In the genomic region with DNA sequence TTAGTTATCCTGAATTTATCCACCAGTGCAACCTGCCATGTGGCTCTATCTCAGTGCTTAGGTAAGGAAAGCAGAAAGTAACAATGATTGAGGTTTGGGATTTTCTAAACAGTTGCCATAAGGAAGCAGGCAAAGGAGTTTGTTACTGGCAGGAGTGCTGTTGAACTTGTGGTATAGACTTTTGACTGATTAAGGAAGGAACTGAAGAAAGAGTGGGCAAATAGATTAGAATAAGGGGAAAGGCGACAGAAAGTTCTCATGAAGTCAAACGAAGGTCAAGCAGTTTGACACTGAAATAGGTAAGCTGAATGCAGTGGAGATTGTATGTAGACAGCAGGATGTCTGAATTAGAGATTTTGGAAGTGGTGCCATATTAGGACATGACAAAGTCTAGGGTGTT, we compare ENCODE assay signal across 18 cellular contexts. TPM values are rescaled to one million over a fixed set of nuclear protein-coding genes. Genes with fewer than 3 reads are reported as not detected.
DNase-seq lines count a peak whose midpoint lies in the region; ATAC-seq, FAIRE-seq and TF ChIP-seq lines count a peak whose summit lies in the region.
"Had no signal": no experiment of that assay in that cellular context is flagged by ENCODE, and none has a peak within 500 bp of the region (broad histone marks: within the 10 kb centered on the region; RNA-seq: fewer than 3 reads in every experiment).

No MANE protein-coding gene starts in this region.

- H2AFZ ChIP-seq in OCI-LY7 (ENCODE audit: low read length) = peak overlapping the region; percentile 11; the same call in 1 of the 2 replicates

- H3K4me1 ChIP-seq in BLaER1 treated with 17β-estradiol and CSF1 and Interleukin-3, amounts not matched to agents 10 nM and 100 nM = peaks cover 16 to 43% (median 29%) of the 10 kb centered on the region in 10 experiments
- H3K4me1 ChIP-seq in OCI-LY7 (ENCODE audit: insufficient read depth, low read length, poor library complexity, severe bottlenecking) = peaks cover 42% of the 10 kb centered on the region
- H3K4me1 ChIP-seq: Caco-2, uterus had no signal

- POLR2A ChIA-PET in OCI-LY7 (lab: Charles Lee) = interaction anchor here (0.6 to 0.7 kb wide), 2 partner anchors 18 to 42 kb away, joined by 3 read pairs; no protein-coding TSS in a partner anchor

- BruUV-seq in OCI-LY7 (replicated peaks; lab: Mats Ljungman, UMichigan) = no TSS peak

- ATAC-seq in GM18511 (IDR thresholded peaks at IDR 0.05; ENCODE audit: unreplicated experiment) (peak; percentile 49), HG02642 (IDR thresholded peaks at IDR 0.05; ENCODE audit: poor library complexity, unreplicated experiment) (peak; percentile 53)

- H3K27me3 ChIP-seq in BLaER1 treated with 17β-estradiol and CSF1 and Interleukin-3, amounts not matched to agents 10 nM and 100 nM = no peaks in the 10 kb centered on the region
- H3K27me3 ChIP-seq: uterus had no signal

- no peak overlapping the region for H3K4me3 ChIP-seq in BLaER1 treated with 17β-estradiol and CSF1 and Interleukin-3, amounts not matched to agents 10 nM and 100 nM
- H3K4me3 ChIP-seq in OCI-LY7 (ENCODE audit: low read depth, low read length, poor library complexity, severe bottlenecking) = no peak overlapping the region
- H3K4me3 ChIP-seq: uterus had no signal

- FAIRE-seq in D721Med (lab: Jason Lieb, UNC) = no peak

- H3K36me3 ChIP-seq in BLaER1 treated with 17β-estradiol and CSF1 and Interleukin-3, amounts not matched to agents 10 nM and 100 nM = no peaks in the 10 kb centered on the region
- H3K36me3 ChIP-seq in OCI-LY7 (ENCODE audit: insufficient read depth, low read length) = no peaks in the 10 kb centered on the region; the same call in 1 of the 2 replicates
- H3K36me3 ChIP-seq: uterus had no signal

- H3K27ac ChIP-seq in BLaER1 treated with 17β-estradiol and CSF1 and Interleukin-3, amounts not matched to agents 10 nM and 100 nM = no peak overlapping the region
- peak overlapping the region; percentile 69 for H3K27ac ChIP-seq in OCI-LY7 (ENCODE audit: low read depth, low read length, poor library complexity, severe bottlenecking)
- H3K27ac ChIP-seq: uterus had no signal

- intact Hi-C loops in OCI-LY7 (cut with micrococcal nuclease; ENCODE audit: unreplicated experiment) = no loop called here
- intact Hi-C loops in posterior cingulate gyrus (cut with DNase I) = no loop called here

- H3K79me2 ChIP-seq in OCI-LY7 (ENCODE audit: insufficient read depth, low read depth, low read length) = no peaks in the 10 kb centered on the region

- no peaks in the 10 kb centered on the region for H3K9me2 ChIP-seq in OCI-LY7 (ENCODE audit: insufficient read depth, low read length)

- H4K20me1 ChIP-seq in BLaER1 treated with 17β-estradiol and CSF1 and Interleukin-3, amounts not matched to agents 10 nM and 100 nM = no peaks in the 10 kb centered on the region
- no peaks in the 10 kb centered on the region for H4K20me1 ChIP-seq in OCI-LY7 (ENCODE audit: insufficient read depth, low read length)

- CTCF ChIA-PET in OCI-LY7 (lab: Charles Lee; ENCODE audit: unreplicated experiment) = no interaction called here

- DNase-seq in OCI-LY7 (ENCODE audit: low spot score) (no peak), posterior cingulate gyrus (no peak), D721Med (ENCODE audit: insufficient read length, low spot score) (no peak), dedifferentiated amniotic fluid mesenchymal stem cell (ENCODE audit: extremely low spot score) (no peak), NCI-H1694 treated with DMSO at 0.1 percent for 48 hours (lab: John Stamatoyannopoulos, UW) (no peak)
- DNase-seq: ACHN, Caco-2, hypothalamus, NCI-H1105 treated with DMSO at 0.1 percent for 48 hours, uterus had no signal

- H3K4me2 ChIP-seq in BLaER1 treated with 17β-estradiol and CSF1 and Interleukin-3, amounts not matched to agents 10 nM and 100 nM = peak overlapping the region; percentile 6 to 80 (median 60); a peak in 19 of 22 replicates
- peak overlapping the region; percentile 71 for H3K4me2 ChIP-seq in OCI-LY7 (ENCODE audit: low read length)

- H3K9ac ChIP-seq in BLaER1 treated with 17β-estradiol and CSF1 and Interleukin-3, amounts not matched to agents 10 nM and 100 nM = no peak overlapping the region

- TF ChIP-seq CTCF in OCI-LY7 (conservative IDR thresholded peaks at IDR 0.05; ENCODE audit: low read length) (no peak), D721Med (IDR thresholded peaks at IDR 0.05; ENCODE audit: insufficient read depth, missing control alignments) (no peak)

- H3K9me3 ChIP-seq in BLaER1 treated with 17β-estradiol and CSF1 and Interleukin-3, amounts not matched to agents 10 nM and 100 nM (replicated peaks in 1 of 11) = peaks cover 0 to 15% (median 0%) of the 10 kb centered on the region in 11 experiments; a peak in 4 of 22 replicates
- H3K9me3 ChIP-seq in OCI-LY7 (ENCODE audit: low read length) = peaks cover 22% of the 10 kb centered on the region; the same call in 1 of the 2 replicates
- H3K9me3 ChIP-seq: uterus had no signal

RNA-seq across cellular contexts. Expression of gene CR2, which starts 24.2 kb away (rescaled TPM):
- 3.7 and 4.4 TPM in 2 replicates for total RNA-seq in OCI-LY7 (2014; rRNA removed; shearing (Covaris generic))
- total RNA-seq in OCI-LY7 (2022) = 11.7 and 13.5 TPM in 2 replicates
- total RNA-seq: activated T-helper 2 cell treated with anti-CD3 and anti-CD28 coated beads, Interferon-gamma antibody, Interleukin-2, Interleukin-4, amounts not matched to agents 10 μg/mL and 5 μg/mL and 100 μg/mL, durations not matched to agents 14 hours and 24 hours and 36 hours; cerebellum; fibroblast of villous mesenchyme; mesenteric fat pad; neural crest cell had no signal
